In the genomic region with DNA sequence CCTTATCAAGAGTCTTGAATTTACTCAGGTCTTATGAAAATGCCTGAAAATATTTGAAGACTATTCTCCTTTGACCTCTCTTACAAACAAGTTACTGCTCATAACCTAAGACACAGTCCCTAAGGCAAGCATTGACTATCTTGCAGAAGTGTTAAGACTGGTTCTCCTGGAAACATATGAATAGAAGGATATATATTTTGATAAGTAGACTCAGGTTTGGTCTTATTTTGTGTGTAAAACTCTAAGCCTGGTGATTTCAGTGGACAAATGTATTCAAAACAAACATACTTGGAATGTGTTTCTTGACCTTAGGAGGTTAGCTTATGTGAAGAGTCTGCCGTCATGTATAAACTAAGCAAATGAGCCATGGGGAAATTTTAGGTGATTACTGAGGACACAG, we compare ENCODE assay signal across 21 cellular contexts.
"Had no signal": no experiment of that assay in that cellular context is flagged by ENCODE, and none has a peak within 500 bp of the region (broad histone marks: within the 10 kb centered on the region; RNA-seq: fewer than 3 reads in every experiment).

No MANE protein-coding gene starts in this region.

- H3K27ac Mint-ChIP-seq: mesothelial cell of epicardium had no signal

- H3K4me1 Mint-ChIP-seq: mesothelial cell of epicardium had no signal

- H3K36me3 ChIP-seq: gastrocnemius medialis, left lung, lower lobe of right lung had no signal

- H3K9me3 Mint-ChIP-seq: mesothelial cell of epicardium had no signal

- H3K36me3 Mint-ChIP-seq: naive B cell had no signal

- H3K4me1 ChIP-seq: esophagus muscularis mucosa, gastrocnemius medialis, heart right ventricle, left lung, lower lobe of right lung had no signal

- H3K4me3 Mint-ChIP-seq: mesothelial cell of epicardium, naive B cell had no signal

- H3K4me3 ChIP-seq: coronary artery, dorsolateral prefrontal cortex, esophagus muscularis mucosa, gastrocnemius medialis, heart right ventricle, left lung, lower lobe of right lung, mucosa of descending colon had no signal

- DNase-seq: dermis blood vessel endothelial cell; dorsolateral prefrontal cortex; effector CD4-positive, alpha-beta T cell; effector memory CD4-positive, alpha-beta T cell; foreskin fibroblast; foreskin melanocyte; gastrocnemius medialis; glutamatergic neuron; head of caudate nucleus; heart right ventricle; hippocampal formation; left cardiac atrium; left lung; left ventricle myocardium superior; lower lobe of right lung; mesenchymal stem cell; mucosa of descending colon; naive B cell had no signal

- ATAC-seq: gastrocnemius medialis, heart right ventricle, left cardiac atrium, left lung, left ventricle myocardium superior, lower lobe of right lung, mucosa of descending colon had no signal

- H3K27me3 Mint-ChIP-seq: naive B cell had no signal

- H3K27me3 ChIP-seq: dorsolateral prefrontal cortex, esophagus muscularis mucosa, gastrocnemius medialis, heart right ventricle, left lung had no signal

- H3K27ac ChIP-seq: coronary artery, dorsolateral prefrontal cortex, esophagus muscularis mucosa, gastrocnemius medialis, heart right ventricle, left lung, lower lobe of right lung had no signal

- H3K9me3 ChIP-seq: gastrocnemius medialis, left lung, lower lobe of right lung, mucosa of descending colon had no signal
